In the genomic region with DNA sequence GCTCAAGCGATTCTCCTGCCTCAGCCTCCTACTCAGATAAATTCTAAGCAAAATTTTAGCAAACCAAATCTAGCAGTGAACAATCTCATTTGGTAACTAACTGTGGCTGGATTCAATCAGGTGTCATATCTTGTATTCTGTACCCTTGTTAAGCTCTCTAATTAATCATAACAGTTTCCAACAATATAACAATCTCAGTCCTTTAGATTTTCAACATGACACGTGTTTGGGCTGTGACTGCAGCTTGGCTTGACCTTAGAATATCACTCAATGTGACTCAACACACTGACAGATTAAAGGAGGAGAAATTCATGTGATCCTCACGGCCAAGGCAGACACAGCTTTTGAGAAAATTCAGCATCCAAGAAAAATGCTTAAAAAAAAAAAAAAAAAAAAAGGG, we compare ENCODE assay signal across 25 cellular contexts.
DNase-seq lines count a peak whose midpoint lies in the region; TF ChIP-seq lines count a peak whose summit lies in the region.
"Had no signal": no experiment of that assay in that cellular context is flagged by ENCODE, and none has a peak within 500 bp of the region (broad histone marks: within the 10 kb centered on the region; RNA-seq: fewer than 3 reads in every experiment).

No MANE protein-coding gene starts in this region.

- no peaks in the 10 kb centered on the region for H3K79me1 ChIP-seq in mesendoderm (ENCODE audit: low read length)

- H3K23ac ChIP-seq in mesendoderm (ENCODE audit: low read length): no peak overlapping the region

- no peak overlapping the region for H3K9ac ChIP-seq in adipocyte (ENCODE audit: low read length)
- no peak overlapping the region for H3K9ac ChIP-seq in mesendoderm (ENCODE audit: low read length)
- H3K9ac ChIP-seq: BLaER1 had no signal

- H4K5ac ChIP-seq in mesendoderm (ENCODE audit: low read length): no peak overlapping the region

- H3K4me1 ChIP-seq in adipocyte (ENCODE audit: control insufficient read depth, insufficient read depth, low read length) (peaks cover 26% of the 10 kb centered on the region), mesendoderm (ENCODE audit: control insufficient read depth, low read depth, low read length) (no peaks in the 10 kb centered on the region)
- H3K4me1 ChIP-seq: Caco-2, right atrium auricular region, SJCRH30 had no signal

- no peak overlapping the region for H3K18ac ChIP-seq in mesendoderm (ENCODE audit: low read length)

- H3K36me3 ChIP-seq in adipocyte (ENCODE audit: control insufficient read depth, insufficient read depth, low read length, severe bottlenecking) (no peaks in the 10 kb centered on the region), mesendoderm (ENCODE audit: control insufficient read depth, insufficient read depth, low read length) (no peaks in the 10 kb centered on the region)
- H3K36me3 ChIP-seq: right atrium auricular region, SJCRH30 had no signal

- H4K8ac ChIP-seq in mesendoderm (ENCODE audit: low read depth, low read length): no peak overlapping the region

- no peak overlapping the region for H3K27ac ChIP-seq in mesendoderm (ENCODE audit: low read depth, low read length)
- H3K27ac ChIP-seq in caudate nucleus (ENCODE audit: low read depth, low read length): no peak overlapping the region
- H3K27ac ChIP-seq: BLaER1, PC-9, right atrium auricular region, SJCRH30, tibial artery had no signal

- no peak overlapping the region for H2BK5ac ChIP-seq in mesendoderm (ENCODE audit: low read length)

- H3K27me3 ChIP-seq in adipocyte (replicated peaks; ENCODE audit: control insufficient read depth, insufficient read depth, low read length) (peaks cover 9% of the 10 kb centered on the region), mesendoderm (ENCODE audit: insufficient read depth, low read length, poor library complexity) (no peaks in the 10 kb centered on the region)
- H3K27me3 ChIP-seq: BLaER1, right atrium auricular region, SJCRH30 had no signal

- H3K4me3 ChIP-seq in adipocyte (ENCODE audit: low read length): no peak overlapping the region
- no peak overlapping the region for H3K4me3 ChIP-seq in mesendoderm (ENCODE audit: low read length)
- H3K4me3 ChIP-seq: BLaER1, PC-9, right atrium auricular region, SJCRH30, tibial artery had no signal

- no peaks in the 10 kb centered on the region for H3K9me3 ChIP-seq in adipocyte (ENCODE audit: control insufficient read depth, low read length)
- H3K9me3 ChIP-seq: BLaER1, Caco-2, right atrium auricular region, SJCRH30, tibial artery had no signal

- H3K4me2 ChIP-seq in mesendoderm (ENCODE audit: low read length): no peak overlapping the region
- H3K4me2 ChIP-seq: BLaER1, PC-9 had no signal

- no peak overlapping the region for H3K56ac ChIP-seq in mesendoderm (ENCODE audit: low read length)

- DNase-seq in A172 (ENCODE audit: low spot score): peak; percentile 73
- DNase-seq in GM20000 (ENCODE audit: low spot score): peak; percentile 14
- peak; percentile 12 for DNase-seq in adipocyte (ENCODE audit: low read depth)
- peak; percentile 38 for DNase-seq in foreskin melanocyte
- DNase-seq in mesendoderm: no peak
- no peak for DNase-seq in NCI-H1105 (lab: John Stamatoyannopoulos, UW)
- DNase-seq in cortex of kidney (lab: John Stamatoyannopoulos, UW): no peak
- no peak for DNase-seq in caudate nucleus (lab: John Stamatoyannopoulos, UW)
- DNase-seq: 8988T; activated naive CD4-positive, alpha-beta T cell treated with anti-CD3 and anti-CD28 coated beads, Interleukin-2, amount 10 ng/mL, durations not matched to agents 7 days and 5 days; activated T-cell treated with anti-CD3 and anti-CD28 coated beads, Interleukin-2, amount 50 U/mL, for 72 hours; Caco-2; central memory CD4-positive, alpha-beta T cell; H9; mammary epithelial cell; naive B cell; NCI-H187 treated with DMSO at 0.1 percent for 48 hours; nucleus accumbens; PC-9; SJCRH30; stimulated activated CD4-positive, alpha-beta T cell treated with anti-CD3 and anti-CD28 coated beads, Interleukin-12 subunit alpha, Interleukin-12 subunit beta, amount 100 ng/mL, for 4 hours; T-helper 1 cell had no signal

- no peak overlapping the region for H2BK120ac ChIP-seq in mesendoderm (ENCODE audit: low read depth, low read length)

- H2BK15ac ChIP-seq in mesendoderm (replicated peaks; ENCODE audit: low read depth): no peak overlapping the region

- no peak overlapping the region for H2AK5ac ChIP-seq in mesendoderm (ENCODE audit: low read length)

- WGBS in mesendoderm (ENCODE audit: extremely low coverage, insufficient coverage, low lambda C conversion rate): no CpG with 5 or more reads among the region's 3 CpGs

- H3K4ac ChIP-seq in mesendoderm (ENCODE audit: low read depth, low read length): no peak overlapping the region

- H3K79me2 ChIP-seq in mesendoderm (ENCODE audit: control insufficient read depth, insufficient read depth, low read length): no peaks in the 10 kb centered on the region

- TF ChIP-seq CTCF in GM20000 (IDR thresholded peaks at IDR 0.05; ENCODE audit: extremely low read depth, missing control alignments): no peak

Comparison
In these comparisons a context has a peak if more than half of its experiments do, and no peak if none do; other contexts are left out.
1. DNase-seq: peak in A172 (single experiment), GM20000 (single experiment), adipocyte (single experiment) and foreskin melanocyte (single experiment); none in mesendoderm (single experiment), NCI-H1105 (single experiment), cortex of kidney (single experiment) and caudate nucleus (0 of 61).